Comparison of ENCODE assay signal across 16 cellular contexts in the genomic region with DNA sequence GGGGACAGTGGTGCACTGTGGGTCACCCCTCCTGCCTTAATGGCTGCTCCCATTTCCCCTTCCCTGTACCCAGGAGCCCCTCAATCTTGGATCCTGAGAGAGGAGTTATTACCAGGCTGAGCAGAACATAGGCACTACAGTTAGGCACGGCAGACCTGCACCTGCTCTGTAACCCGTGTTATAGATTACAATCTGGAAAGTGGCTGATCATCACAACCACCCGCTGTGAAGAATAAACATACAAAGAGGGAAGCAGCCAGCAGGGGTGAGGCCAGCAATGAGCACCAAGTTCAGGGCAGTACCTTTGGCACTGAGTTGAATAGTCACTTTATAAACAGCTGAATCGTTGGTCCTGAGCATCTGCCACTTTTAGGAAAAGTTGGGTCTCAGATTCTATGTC. TPM values are rescaled to one million over a fixed set of nuclear protein-coding genes. Genes with fewer than 3 reads are reported as not detected.
DNase-seq lines count a peak whose midpoint lies in the region; ATAC-seq, FAIRE-seq and TF ChIP-seq lines count a peak whose summit lies in the region.
"Had no signal": no experiment of that assay in that cellular context is flagged by ENCODE, and none has a peak within 500 bp of the region (broad histone marks: within the 10 kb centered on the region; RNA-seq: fewer than 3 reads in every experiment).

No MANE protein-coding gene starts in this region.

- no peaks in the 10 kb centered on the region for H3K36me3 ChIP-seq in CD8-positive, alpha-beta memory T cell (ENCODE audit: insufficient read depth, low read length)
- H3K36me3 ChIP-seq: gastrocnemius medialis had no signal

- peaks cover 19% of the 10 kb centered on the region for H3K4me1 ChIP-seq in CD8-positive, alpha-beta memory T cell (ENCODE audit: insufficient read depth, low read length)

- peaks cover 6 to 27% (median 15%) of the 10 kb centered on the region in 3 donors for H3K4me1 Mint-ChIP-seq in CD8-positive, alpha-beta memory T cell
- H3K4me1 Mint-ChIP-seq in immature natural killer cell = peaks cover 20 to 34% of the 10 kb centered on the region in 2 donors

- H3K27me3 ChIP-seq in CD8-positive, alpha-beta memory T cell (ENCODE audit: insufficient read depth, low read length, poor library complexity, severe bottlenecking) = peaks cover 19% of the 10 kb centered on the region

- H3K4me3 Mint-ChIP-seq in CD8-positive, alpha-beta memory T cell = peak overlapping the region in 4 of 7 donors; percentile 11 to 74 (median 70)
- H3K4me3 Mint-ChIP-seq in immature natural killer cell = peak overlapping the region in 3 of 5 donors; percentile 77 to 79 (median 77)

- DNase-seq in CD8-positive, alpha-beta memory T cell = peak in 1 of 5 donors; percentile 1
- DNase-seq in HEK293T (ENCODE audit: extremely low spot score) = peak; percentile 31
- peak; percentile 85 for DNase-seq in NCI-H345 (lab: John Stamatoyannopoulos, UW)
- DNase-seq in immature natural killer cell = no peak
- DNase-seq in urothelium cell line (ENCODE audit: low spot score) = no peak
- no peak for DNase-seq in OCI-M1 (lab: John Stamatoyannopoulos, UW)
- DNase-seq: activated CD4-positive, alpha-beta T cell treated with anti-CD3 and anti-CD28 coated beads for 36 hours; activated T-cell treated with anti-CD3 and anti-CD28 coated beads for 4 hours; cerebellar nuclear complex; gastrocnemius medialis had no signal

- H3K27ac Mint-ChIP-seq in CD8-positive, alpha-beta memory T cell = peak overlapping the region in 1 of 8 donors; percentile 52
- peak overlapping the region in 1 of 6 donors; percentile 36 for H3K27ac Mint-ChIP-seq in immature natural killer cell
- H3K27ac Mint-ChIP-seq: activated CD4-positive, alpha-beta T cell treated with anti-CD3 and anti-CD28 coated beads for 36 hours had no signal

- no peak overlapping the region for H3K27ac ChIP-seq in CD8-positive, alpha-beta memory T cell (ENCODE audit: low read depth, low read length)
- H3K27ac ChIP-seq: gastrocnemius medialis had no signal

- H3K4me3 ChIP-seq in CD8-positive, alpha-beta memory T cell (ENCODE audit: low read length) = no peak overlapping the region
- H3K4me3 ChIP-seq: gastrocnemius medialis had no signal

- POLR2A ChIA-PET in CD8-positive, alpha-beta memory T cell (lab: Charles Lee) = no interaction called here
- POLR2A ChIA-PET in HEK293T (lab: Yijun Ruan, JAX) = no interaction called here

- ATAC-seq in HG02610 (IDR thresholded peaks at IDR 0.05; ENCODE audit: unreplicated experiment) = no peak
- no peak for ATAC-seq in HG02981 (IDR thresholded peaks at IDR 0.05; ENCODE audit: unreplicated experiment)
- ATAC-seq: activated CD4-positive, alpha-beta T cell treated with anti-CD3 and anti-CD28 coated beads for 36 hours; gastrocnemius medialis had no signal

- peaks cover 5 to 9% of the 10 kb centered on the region in 2 donors for H3K27me3 Mint-ChIP-seq in CD8-positive, alpha-beta memory T cell
- peaks cover 2 to 14% (median 2%) of the 10 kb centered on the region in 3 donors for H3K27me3 Mint-ChIP-seq in immature natural killer cell (ENCODE audit: low read depth in 3 of 3)

- FAIRE-seq in urothelium cell line (lab: Jason Lieb, UNC) = no peak
- FAIRE-seq: GM12891 had no signal

- CTCF ChIA-PET in CD8-positive, alpha-beta memory T cell (lab: Charles Lee) = interaction anchor here (1.5 to 2.3 kb wide), 2 partner anchors 9 to 48 kb away, joined by 8 to 9 read pairs; no protein-coding TSS in a partner anchor
- CTCF ChIA-PET in HEK293T (lab: Yijun Ruan, JAX) = interaction anchor here (1.0 kb wide), 1 partner anchor 48 kb away, joined by 3 read pairs; no protein-coding TSS in a partner anchor

- no peaks in the 10 kb centered on the region for H3K9me3 ChIP-seq in CD8-positive, alpha-beta memory T cell (ENCODE audit: low read length)
- H3K9me3 ChIP-seq: gastrocnemius medialis had no signal

- no peaks in the 10 kb centered on the region for H3K9me3 Mint-ChIP-seq in CD8-positive, alpha-beta memory T cell
- no peaks in the 10 kb centered on the region for H3K9me3 Mint-ChIP-seq in immature natural killer cell

- H3K36me3 Mint-ChIP-seq in CD8-positive, alpha-beta memory T cell = no peaks in the 10 kb centered on the region
- H3K36me3 Mint-ChIP-seq in immature natural killer cell = peaks cover 0 to 13% (median 6%) of the 10 kb centered on the region in 3 donors

TF ChIP-seq in HEK293T, 16 proteins besides CTCF, POLR2A, EP300 and RAD21:
- TF ChIP-seq BHLHE40 (IDR thresholded peaks at IDR 0.05; ENCODE audit: borderline replicate concordance) (no peak), TARDBP (IDR thresholded peaks at IDR 0.05) (no peak), NFRKB (IDR thresholded peaks at IDR 0.05) (no peak)

RNA-seq across cellular contexts. Expression of gene CDHR1, which starts 1.7 kb away (rescaled TPM):
- 1 to 10 TPM; 1.4 to 1.7 TPM for total RNA-seq in CD8-positive, alpha-beta memory T cell
- polyA plus RNA-seq in CD8-positive, alpha-beta memory T cell = 1.4 TPM
- polyA plus RNA-seq in immature natural killer cell = 1 to 10 TPM in 2 of 3 donors, under 1 TPM in 1; 0.27 to 5.9 (median 4.1) TPM
- total RNA-seq: Daoy; T-helper 2 cell treated with Interferon-gamma antibody and Interleukin-4, amounts not matched to agents 100 ng/mL and 5 ng/mL, for 36 hours had no signal

RNA-seq across cellular contexts. Expression of gene GPR15LG, which starts 22.5 kb away (rescaled TPM):
- total RNA-seq in CD8-positive, alpha-beta memory T cell = not detected
- polyA plus RNA-seq in CD8-positive, alpha-beta memory T cell = not detected
- not detected for polyA plus RNA-seq in immature natural killer cell
- total RNA-seq: activated CD4-positive, alpha-beta T cell treated with anti-CD3 and anti-CD28 coated beads for 36 hours; Daoy; mononuclear cell; T-helper 2 cell treated with Interferon-gamma antibody and Interleukin-4, amounts not matched to agents 100 ng/mL and 5 ng/mL, for 36 hours had no signal

RNA-seq across cellular contexts. Expression of gene LRIT2, which starts 29.3 kb away (rescaled TPM):
- not detected for total RNA-seq in CD8-positive, alpha-beta memory T cell
- polyA plus RNA-seq in CD8-positive, alpha-beta memory T cell = not detected
- not detected for polyA plus RNA-seq in immature natural killer cell
- total RNA-seq: activated CD4-positive, alpha-beta T cell treated with anti-CD3 and anti-CD28 coated beads for 36 hours; Daoy; gastrocnemius medialis; mononuclear cell; T-helper 2 cell treated with Interferon-gamma antibody and Interleukin-4, amounts not matched to agents 100 ng/mL and 5 ng/mL, for 36 hours had no signal

RNA-seq across cellular contexts. Expression of gene LRIT1, which starts 45.3 kb away (rescaled TPM):
- total RNA-seq in CD8-positive, alpha-beta memory T cell = not detected
- not detected for polyA plus RNA-seq in CD8-positive, alpha-beta memory T cell
- not detected for polyA plus RNA-seq in immature natural killer cell
- total RNA-seq: activated CD4-positive, alpha-beta T cell treated with anti-CD3 and anti-CD28 coated beads for 36 hours; Daoy; gastrocnemius medialis; mononuclear cell; T-helper 2 cell treated with Interferon-gamma antibody and Interleukin-4, amounts not matched to agents 100 ng/mL and 5 ng/mL, for 36 hours had no signal

RNA-seq across cellular contexts. Expression of gene RGR, which starts 48.8 kb away (rescaled TPM):
- not detected for total RNA-seq in CD8-positive, alpha-beta memory T cell
- not detected for polyA plus RNA-seq in CD8-positive, alpha-beta memory T cell
- polyA plus RNA-seq in immature natural killer cell = not detected
- total RNA-seq: activated CD4-positive, alpha-beta T cell treated with anti-CD3 and anti-CD28 coated beads for 36 hours; Daoy; mononuclear cell; T-helper 2 cell treated with Interferon-gamma antibody and Interleukin-4, amounts not matched to agents 100 ng/mL and 5 ng/mL, for 36 hours had no signal

Comparison
In these comparisons a context has a peak if more than half of its experiments do, and no peak if none do; other contexts are left out.
1. DNase-seq: peak in HEK293T (single experiment) and NCI-H345 (single experiment); none in immature natural killer cell (0 of 3), urothelium cell line (single experiment) and OCI-M1 (single experiment).